2 cellular contexts compared by ENCODE assay signal in genomic region chr22:42443240-42444059, GRCh38.
A peak's percentile ranks its signal among the peaks of the same experiment; 100 is the strongest.
TF ChIP-seq lines count a peak whose summit lies in the region.

No MANE protein-coding gene starts in this region.

TF ChIP-seq in A549, 52 proteins besides CTCF, POLR2A, EP300 and RAD21 (continued from another document):
- TF ChIP-seq USF2 (IDR thresholded peaks at IDR 0.05), result no peak
- TF ChIP-seq MAFK (IDR thresholded peaks at IDR 0.05; ENCODE audit: partially characterized antibody), result peak; percentile 57

TF ChIP-seq in K562, 482 proteins besides CTCF, POLR2A, EP300 and RAD21 (continues in another document):
- no peak for TF ChIP-seq CHD7 (IDR thresholded peaks at IDR 0.05; ENCODE audit: low read depth, low read length)
- TF ChIP-seq ZNF551 (CRISPR knock-in tag; IDR thresholded peaks at IDR 0.05), result no peak
- no peak for TF ChIP-seq TFAP4 (CRISPR knock-in tag; IDR thresholded peaks at IDR 0.05; ENCODE audit: borderline replicate concordance)
- no peak for TF ChIP-seq RBM15 (IDR thresholded peaks at IDR 0.05; ENCODE audit: insufficient read depth, low read length)
- peak; percentile 79 for TF ChIP-seq ZNF589 (CRISPR knock-in tag; IDR thresholded peaks at IDR 0.05; ENCODE audit: low read depth)
- no peak for TF ChIP-seq MED1 (CRISPR knock-in tag; IDR thresholded peaks at IDR 0.05; ENCODE audit: borderline replicate concordance)
- TF ChIP-seq ZNF699 (CRISPR knock-in tag; IDR thresholded peaks at IDR 0.05; ENCODE audit: insufficient replicate concordance), result no peak
- no peak for TF ChIP-seq ZNF764 (CRISPR knock-in tag; IDR thresholded peaks at IDR 0.05; ENCODE audit: low read depth)
- TF ChIP-seq PBX2 (CRISPR knock-in tag; IDR thresholded peaks at IDR 0.05; ENCODE audit: low read depth), result no peak
- no peak for TF ChIP-seq PBX2 (tag; conservative IDR thresholded peaks at IDR 0.05; ENCODE audit: low read depth)
- no peak for TF ChIP-seq MBD2 (IDR thresholded peaks at IDR 0.05; ENCODE audit: borderline replicate concordance, low read depth)
- no peak for TF ChIP-seq ZKSCAN1 (IDR thresholded peaks at IDR 0.05; ENCODE audit: low read depth, low read length)
- no peak for TF ChIP-seq SP1 (CRISPR knock-in tag; IDR thresholded peaks at IDR 0.05)
- no peak for TF ChIP-seq THAP12 (CRISPR knock-in tag; IDR thresholded peaks at IDR 0.05)
- no peak for TF ChIP-seq HOXB6 (CRISPR knock-in tag; IDR thresholded peaks at IDR 0.05; ENCODE audit: borderline replicate concordance)
- no peak for TF ChIP-seq TAL1 (IDR thresholded peaks at IDR 0.05)
- no peak for TF ChIP-seq KAT7 (CRISPR knock-in tag; IDR thresholded peaks at IDR 0.05; ENCODE audit: borderline replicate concordance)
- TF ChIP-seq TCF7L2 (IDR thresholded peaks at IDR 0.05; ENCODE audit: low read depth, low read length), result no peak
- no peak for TF ChIP-seq SMARCA4 (IDR thresholded peaks at IDR 0.05)
- TF ChIP-seq MCM3 (IDR thresholded peaks at IDR 0.05), result no peak
- TF ChIP-seq OTX1 (CRISPR knock-in tag; IDR thresholded peaks at IDR 0.05), result no peak
- peak; percentile 70; the same call in 1 of the 2 replicates for TF ChIP-seq HDAC8 (tag; IDR thresholded peaks at IDR 0.05)
- no peak for TF ChIP-seq GTF2B (IDR thresholded peaks at IDR 0.05; ENCODE audit: extremely low read depth, insufficient read length)
- TF ChIP-seq TEAD4 (IDR thresholded peaks at IDR 0.05; ENCODE audit: low read length), result no peak
- no peak for TF ChIP-seq TEAD4 (CRISPR knock-in tag; IDR thresholded peaks at IDR 0.05; ENCODE audit: borderline replicate concordance)
- TF ChIP-seq DMBX1 (CRISPR knock-in tag; IDR thresholded peaks at IDR 0.05; ENCODE audit: borderline replicate concordance), result peak; percentile 64; the same call in 1 of the 2 replicates
- TF ChIP-seq BHLHE40 (IDR thresholded peaks at IDR 0.05; ENCODE audit: low read length), result no peak
- TF ChIP-seq RNF219 (CRISPR knock-in tag; IDR thresholded peaks at IDR 0.05), result no peak
- TF ChIP-seq SRSF9 (IDR thresholded peaks at IDR 0.05; ENCODE audit: borderline replicate concordance, low read depth, low read length), result no peak
- no peak for TF ChIP-seq HNRNPK (IDR thresholded peaks at IDR 0.05; ENCODE audit: low read depth, low read length, poor library complexity, severe bottlenecking)
- TF ChIP-seq SMAD4 (CRISPR knock-in tag; conservative IDR thresholded peaks at IDR 0.05), result peak; percentile 66
- TF ChIP-seq LEF1 (IDR thresholded peaks at IDR 0.05), result no peak
- no peak for TF ChIP-seq CHD2 (IDR thresholded peaks at IDR 0.05; ENCODE audit: low read depth, low read length)
- TF ChIP-seq GTF2A2 (tag; IDR thresholded peaks at IDR 0.05), result no peak
- TF ChIP-seq ATF3 (IDR thresholded peaks at IDR 0.05), result no peak
- TF ChIP-seq ATF3 (CRISPR knock-in tag; conservative IDR thresholded peaks at IDR 0.05), result no peak
- TF ChIP-seq TCFL5 (CRISPR knock-in tag; conservative IDR thresholded peaks at IDR 0.05), result 0 out of 2 replicates have a peak, but pooled peaks have one; percentile 27
- no peak for TF ChIP-seq FOXM1 (IDR thresholded peaks at IDR 0.05; ENCODE audit: low read depth)
- TF ChIP-seq FOXM1 (CRISPR knock-in tag; IDR thresholded peaks at IDR 0.05; ENCODE audit: low read depth), result no peak
- no peak for TF ChIP-seq MXI1 (IDR thresholded peaks at IDR 0.05; ENCODE audit: low read depth, low read length)
- no peak for TF ChIP-seq SUPT5H (IDR thresholded peaks at IDR 0.05)
- TF ChIP-seq HDGF (IDR thresholded peaks at IDR 0.05), result no peak
- TF ChIP-seq ZNF133 (CRISPR knock-in tag; IDR thresholded peaks at IDR 0.05), result no peak
- TF ChIP-seq ADNP (tag; IDR thresholded peaks at IDR 0.05), result no peak
- TF ChIP-seq EZH2 (IDR thresholded peaks at IDR 0.05; ENCODE audit: borderline replicate concordance, low read depth, low read length), result no peak
- no peak for TF ChIP-seq FOSL1 (tag; conservative IDR thresholded peaks at IDR 0.05)
- TF ChIP-seq ZNF431 (CRISPR knock-in tag; IDR thresholded peaks at IDR 0.05), result no peak
- TF ChIP-seq ZNF175 (CRISPR knock-in tag; IDR thresholded peaks at IDR 0.05; ENCODE audit: low read depth), result peak; percentile 68; the same call in 1 of the 2 replicates
